ENCODE assay signal across 14 cellular contexts in the genomic region with DNA sequence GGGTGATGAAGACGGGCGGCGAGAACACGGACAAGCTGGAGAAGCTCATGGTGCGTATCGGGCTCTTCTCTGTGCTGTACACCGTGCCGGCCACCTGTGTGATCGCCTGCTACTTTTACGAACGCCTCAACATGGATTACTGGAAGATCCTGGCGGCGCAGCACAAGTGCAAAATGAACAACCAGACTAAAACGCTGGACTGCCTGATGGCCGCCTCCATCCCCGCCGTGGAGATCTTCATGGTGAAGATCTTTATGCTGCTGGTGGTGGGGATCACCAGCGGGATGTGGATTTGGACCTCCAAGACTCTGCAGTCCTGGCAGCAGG. TPM values are rescaled to one million over a fixed set of nuclear protein-coding genes. Genes with fewer than 3 reads are reported as not detected.
"Had no signal": no experiment of that assay in that cellular context is flagged by ENCODE, and none has a peak within 500 bp of the region (broad histone marks: within the 10 kb centered on the region; RNA-seq: fewer than 3 reads in every experiment).

No MANE protein-coding gene starts in this region.

- H3K36me3 Mint-ChIP-seq: activated naive CD8-positive, alpha-beta T cell treated with anti-CD3 and anti-CD28 coated beads for 36 hours; stimulated activated effector memory CD8-positive, alpha-beta T cell treated with anti-CD3 and anti-CD28 coated beads, Interleukin-12 subunit alpha, Interleukin-12 subunit beta, amount 100 ng/mL, for 72 hours had no signal

- ATAC-seq: activated T-cell treated with anti-CD3 and anti-CD28 coated beads, Interleukin-2, amount 50 U/mL, for 4 hours; foreskin keratinocyte; left lung; pancreas; stimulated activated effector memory CD8-positive, alpha-beta T cell treated with anti-CD3 and anti-CD28 coated beads, Interleukin-12 subunit alpha, Interleukin-12 subunit beta, amount 100 ng/mL, for 72 hours had no signal

- H3K36me3 ChIP-seq: left lung, pancreas, transverse colon had no signal

- H3K27ac ChIP-seq: foreskin keratinocyte, left lung, pancreas, SK-N-MC, transverse colon had no signal

- H3K4me1 Mint-ChIP-seq: activated naive CD8-positive, alpha-beta T cell treated with anti-CD3 and anti-CD28 coated beads for 36 hours; stimulated activated effector memory CD8-positive, alpha-beta T cell treated with anti-CD3 and anti-CD28 coated beads, Interleukin-12 subunit alpha, Interleukin-12 subunit beta, amount 100 ng/mL, for 72 hours had no signal

- H3K4me1 ChIP-seq: foreskin keratinocyte, pancreas had no signal

- H3K9me3 Mint-ChIP-seq: activated naive CD8-positive, alpha-beta T cell treated with anti-CD3 and anti-CD28 coated beads for 36 hours; activated T-cell treated with anti-CD3 and anti-CD28 coated beads, Interleukin-2, amount 50 U/mL, for 4 hours; stimulated activated effector memory CD8-positive, alpha-beta T cell treated with anti-CD3 and anti-CD28 coated beads, Interleukin-12 subunit alpha, Interleukin-12 subunit beta, amount 100 ng/mL, for 72 hours had no signal

- H3K4me3 Mint-ChIP-seq: activated naive CD8-positive, alpha-beta T cell treated with anti-CD3 and anti-CD28 coated beads for 36 hours; activated T-cell treated with anti-CD3 and anti-CD28 coated beads, Interleukin-2, amount 50 U/mL, for 4 hours; stimulated activated effector memory CD8-positive, alpha-beta T cell treated with anti-CD3 and anti-CD28 coated beads, Interleukin-12 subunit alpha, Interleukin-12 subunit beta, amount 100 ng/mL, for 72 hours had no signal

- H3K4me3 ChIP-seq: left lung, pancreas, SK-N-MC, transverse colon had no signal

- H3K9me3 ChIP-seq: left lung, pancreas, transverse colon had no signal

- H3K27ac Mint-ChIP-seq: activated naive CD8-positive, alpha-beta T cell treated with anti-CD3 and anti-CD28 coated beads for 36 hours; stimulated activated effector memory CD8-positive, alpha-beta T cell treated with anti-CD3 and anti-CD28 coated beads, Interleukin-12 subunit alpha, Interleukin-12 subunit beta, amount 100 ng/mL, for 72 hours had no signal

- DNase-seq: activated CD4-positive, CD25-positive, alpha-beta regulatory T cell; activated effector memory CD4-positive, alpha-beta T cell treated with anti-CD3 and anti-CD28 coated beads, Interleukin-2, amount 50 U/mL, for 16 hours; activated naive CD8-positive, alpha-beta T cell treated with anti-CD3 and anti-CD28 coated beads for 36 hours; activated T-cell treated with anti-CD3 and anti-CD28 coated beads, Interleukin-2, amount 50 U/mL, for 4 hours; foreskin keratinocyte; left lung; pancreas; small intestine; substantia nigra; transverse colon had no signal

RNA-seq across cellular contexts. Expression of gene FZD10, which starts 1.9 kb away (rescaled TPM):
- total RNA-seq: activated naive CD8-positive, alpha-beta T cell treated with anti-CD3 and anti-CD28 coated beads for 36 hours; activated T-cell treated with anti-CD3 and anti-CD28 coated beads, Interleukin-2, amount 50 U/mL, for 4 hours; T-helper 1 cell treated with Interleukin-12 subunit alpha and Interleukin-12 subunit beta and Interleukin-4 antibody, amounts not matched to agents 30 ng/mL and 1 ng/mL, for 36 hours had no signal
- polyA plus RNA-seq: neural cell had no signal
